Comparison of ENCODE assay signal across 8 cellular contexts in genomic region chr14:95431199-95432145, GRCh38.
A peak's percentile ranks its signal among the peaks of the same experiment; 100 is the strongest.
DNase-seq lines count a peak whose midpoint lies in the region; ATAC-seq and TF ChIP-seq lines count a peak whose summit lies in the region.

No MANE protein-coding gene starts in this region.

- TF ChIP-seq CTCF in GM12874 (IDR thresholded peaks at IDR 0.05; ENCODE audit: insufficient read depth, low read depth, low read length): peak; percentile 55

- H3K27me3 ChIP-seq in SJCRH30 (no peaks in the 10 kb centered on the region), skeletal muscle satellite cell (ENCODE audit: control insufficient read depth, insufficient read depth, low read length) (no peaks in the 10 kb centered on the region)

- H3K4me1 ChIP-seq in SJCRH30 (no peaks in the 10 kb centered on the region), skeletal muscle satellite cell (ENCODE audit: control insufficient read depth, insufficient read depth, low read length) (peaks cover 3% of the 10 kb centered on the region)

- peak overlapping the region; percentile 50 for H3K9ac ChIP-seq in skeletal muscle satellite cell (ENCODE audit: low read depth, low read length)

- ATAC-seq in HG03520 (IDR thresholded peaks at IDR 0.05; ENCODE audit: unreplicated experiment): no peak

- H3K9me3 ChIP-seq in SJCRH30 (replicated peaks): no peaks in the 10 kb centered on the region
- H3K9me3 ChIP-seq in skeletal muscle satellite cell (replicated peaks; ENCODE audit: low read length): no peaks in the 10 kb centered on the region

- no peak overlapping the region for H3K27ac ChIP-seq in SJCRH30

- DNase-seq in AG08396 (ENCODE audit: low spot score) (peak; percentile 41), SJCRH30 (peak; percentile 35 to 71), germinal center (ENCODE audit: low spot score) (peak; percentile 38), cerebellar cortex (ENCODE audit: low spot score) (no peak), cerebellum (ENCODE audit: low spot score) (no peak)

- peaks cover 63% of the 10 kb centered on the region for H3K36me3 ChIP-seq in SJCRH30
- peaks cover 38% of the 10 kb centered on the region for H3K36me3 ChIP-seq in skeletal muscle satellite cell (ENCODE audit: insufficient read depth, low read length)

- H3K4me3 ChIP-seq in SJCRH30 (no peak overlapping the region), skeletal muscle satellite cell (ENCODE audit: low read length) (no peak overlapping the region)

- H3K4me2 ChIP-seq in skeletal muscle satellite cell (ENCODE audit: low read length): no peak overlapping the region

Comparison
In these comparisons a context has a peak if more than half of its experiments do, and no peak if none do; other contexts are left out.
1. DNase-seq: peak in AG08396 (single experiment), SJCRH30 (2 of 2) and germinal center (single experiment); none in cerebellar cortex (single experiment) and cerebellum (single experiment).